Comparison of ENCODE assay signal across 30 cellular contexts in genomic region chr20:61846074-61846473, GRCh38.
"Had no signal": no experiment of that assay in that cellular context is flagged by ENCODE, and none has a peak within 500 bp of the region (broad histone marks: within the 10 kb centered on the region; RNA-seq: fewer than 3 reads in every experiment).

No MANE protein-coding gene starts in this region.

- H3K4me3 Mint-ChIP-seq: endodermal cell; memory B cell; naive B cell; natural killer cell treated with Interleukin-12 subunit alpha and Interleukin-12 subunit beta and Interleukin-15 and Interleukin-18, amount 100 ng/mL, for 72 hours; neural progenitor cell; stimulated activated memory B cell treated with anti-CD40 and anti-IgM and Interleukin-4, amounts not matched to agents 10 μg/mL and 1 μg/mL and 100 μg/mL, for 72 hours; type B pancreatic cell had no signal

- H3K27ac ChIP-seq: dorsolateral prefrontal cortex, epithelial cell of prostate, esophagus muscularis mucosa, foreskin keratinocyte, gastroesophageal sphincter, heart left ventricle, hepatocyte, left lung, neural progenitor cell, ovary, testis, tibial artery had no signal

- H3K4me2 ChIP-seq: hepatocyte, neural progenitor cell, smooth muscle cell had no signal

- H3K27me3 ChIP-seq: hepatocyte, ovary, testis had no signal

- H3K27ac Mint-ChIP-seq: endodermal cell; memory B cell; naive B cell; natural killer cell treated with Interleukin-12 subunit alpha and Interleukin-12 subunit beta and Interleukin-15 and Interleukin-18, amount 100 ng/mL, for 72 hours; neural progenitor cell; stimulated activated memory B cell treated with anti-CD40 and anti-IgM and Interleukin-4, amounts not matched to agents 10 μg/mL and 1 μg/mL and 100 μg/mL, for 72 hours; type B pancreatic cell had no signal

- H3K36me3 ChIP-seq: esophagus muscularis mucosa, gastroesophageal sphincter, heart left ventricle, left lung, neural progenitor cell, ovary, tibial artery had no signal

- H3K27me3 Mint-ChIP-seq: natural killer cell treated with Interleukin-12 subunit alpha and Interleukin-12 subunit beta and Interleukin-15 and Interleukin-18, amount 100 ng/mL, for 72 hours had no signal

- ATAC-seq: foreskin keratinocyte; gastroesophageal sphincter; heart left ventricle; left cardiac atrium; left lung; natural killer cell treated with Interleukin-12 subunit alpha and Interleukin-12 subunit beta and Interleukin-15 and Interleukin-18, amount 100 ng/mL, for 72 hours; stimulated activated memory B cell treated with anti-CD40 and anti-IgM and Interleukin-4, amounts not matched to agents 10 μg/mL and 1 μg/mL and 100 μg/mL, for 72 hours; stimulated activated naive CD8-positive, alpha-beta T cell treated with anti-CD3 and anti-CD28 coated beads, Interleukin-15, Interleukin-2, amounts not matched to agents 100 U/mL and 50 U/mL, for 24 hours had no signal

- FAIRE-seq: colon had no signal

- H3K9me3 Mint-ChIP-seq: natural killer cell treated with Interleukin-12 subunit alpha and Interleukin-12 subunit beta and Interleukin-15 and Interleukin-18, amount 100 ng/mL, for 72 hours; type B pancreatic cell had no signal

- H2AFZ ChIP-seq: hepatocyte, neural progenitor cell had no signal

- DNase-seq: cerebellar nuclear complex; effector CD4-positive, alpha-beta T cell; endodermal cell; foreskin keratinocyte; left cardiac atrium; naive B cell; nucleus accumbens; retina; stimulated activated CD4-positive, alpha-beta T cell treated with anti-CD3 and anti-CD28 coated beads, Interleukin-2, amount 100 ng/mL, for 24 hours; stimulated activated CD4-positive, alpha-beta T cell treated with anti-CD3 and anti-CD28 coated beads, Interleukin-4, amount 100 ng/mL, for 24 hours; stimulated activated naive CD8-positive, alpha-beta T cell treated with anti-CD3 and anti-CD28 coated beads, Interleukin-15, Interleukin-2, amounts not matched to agents 100 U/mL and 50 U/mL, for 24 hours; substantia nigra; testis; tibial artery had no signal

- H3K9me3 ChIP-seq: esophagus muscularis mucosa, heart left ventricle, ovary, testis, tibial artery had no signal

- H3K36me3 Mint-ChIP-seq: memory B cell; naive B cell; natural killer cell treated with Interleukin-12 subunit alpha and Interleukin-12 subunit beta and Interleukin-15 and Interleukin-18, amount 100 ng/mL, for 72 hours; stimulated activated memory B cell treated with anti-CD40 and anti-IgM and Interleukin-4, amounts not matched to agents 10 μg/mL and 1 μg/mL and 100 μg/mL, for 72 hours; type B pancreatic cell had no signal

- H3K9ac ChIP-seq: neural progenitor cell had no signal

- H3K4me1 Mint-ChIP-seq: memory B cell; naive B cell; stimulated activated memory B cell treated with anti-CD40 and anti-IgM and Interleukin-4, amounts not matched to agents 10 μg/mL and 1 μg/mL and 100 μg/mL, for 72 hours had no signal

- H3K4me3 ChIP-seq: dorsolateral prefrontal cortex, esophagus muscularis mucosa, gastroesophageal sphincter, heart left ventricle, hepatocyte, left lung, lung, neural progenitor cell, ovary, smooth muscle cell, testis, tibial artery had no signal

- H3K4me1 ChIP-seq: esophagus muscularis mucosa, foreskin keratinocyte, gastroesophageal sphincter, heart left ventricle, left lung, testis, tibial artery had no signal

- H3K79me2 ChIP-seq: hepatocyte had no signal
